In the genomic region with DNA sequence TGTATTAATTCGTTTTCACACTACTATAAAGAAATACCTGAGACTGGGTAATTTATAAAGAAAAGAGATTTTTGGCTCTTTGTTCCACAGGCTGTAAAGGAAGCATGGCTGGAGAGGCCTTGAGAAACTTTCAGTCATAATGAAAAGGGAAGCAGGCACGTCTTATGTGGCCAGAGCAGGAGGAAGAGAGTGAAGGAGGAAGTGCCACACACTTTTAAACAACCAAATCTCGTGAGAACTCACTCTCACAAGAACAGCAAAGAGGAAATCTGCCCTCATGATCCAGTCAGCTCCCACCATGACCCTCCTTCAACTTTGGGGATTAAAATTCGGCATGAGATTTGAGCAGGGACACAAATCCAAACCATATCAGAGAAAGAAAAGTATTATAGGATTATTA, we compare ENCODE assay signal across 2 cellular contexts.
TF ChIP-seq lines count a peak whose summit lies in the region.

No MANE protein-coding gene starts in this region.

TF ChIP-seq in GM12878, 131 proteins besides CTCF, POLR2A, EP300 and RAD21 (continued from another document):
- TF ChIP-seq ZZZ3 (IDR thresholded peaks at IDR 0.05; ENCODE audit: control insufficient read depth, insufficient read length, low read depth) = no peak
- no peak for TF ChIP-seq NR2C2 (IDR thresholded peaks at IDR 0.05; ENCODE audit: borderline replicate concordance, control insufficient read depth, insufficient read length, low read depth)
- TF ChIP-seq MXI1 (IDR thresholded peaks at IDR 0.05; ENCODE audit: low read depth, low read length) = no peak
- TF ChIP-seq, protein P1, sequence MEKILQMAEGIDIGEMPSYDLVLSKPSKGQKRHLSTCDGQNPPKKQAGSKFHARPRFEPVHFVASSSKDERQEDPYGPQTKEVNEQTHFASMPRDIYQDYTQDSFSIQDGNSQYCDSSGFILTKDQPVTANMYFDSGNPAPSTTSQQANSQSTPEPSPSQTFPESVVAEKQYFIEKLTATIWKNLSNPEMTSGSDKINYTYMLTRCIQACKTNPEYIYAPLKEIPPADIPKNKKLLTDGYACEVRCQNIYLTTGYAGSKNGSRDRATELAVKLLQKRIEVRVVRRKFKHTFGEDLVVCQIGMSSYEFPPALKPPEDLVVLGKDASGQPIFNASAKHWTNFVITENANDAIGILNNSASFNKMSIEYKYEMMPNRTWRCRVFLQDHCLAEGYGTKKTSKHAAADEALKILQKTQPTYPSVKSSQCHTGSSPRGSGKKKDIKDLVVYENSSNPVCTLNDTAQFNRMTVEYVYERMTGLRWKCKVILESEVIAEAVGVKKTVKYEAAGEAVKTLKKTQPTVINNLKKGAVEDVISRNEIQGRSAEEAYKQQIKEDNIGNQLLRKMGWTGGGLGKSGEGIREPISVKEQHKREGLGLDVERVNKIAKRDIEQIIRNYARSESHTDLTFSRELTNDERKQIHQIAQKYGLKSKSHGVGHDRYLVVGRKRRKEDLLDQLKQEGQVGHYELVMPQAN (conservative IDR thresholded peaks at IDR 0.05) = no peak
- TF ChIP-seq HDAC2 (IDR thresholded peaks at IDR 0.05) = no peak
- TF ChIP-seq CHD1 (IDR thresholded peaks at IDR 0.05; ENCODE audit: low read depth, low read length) = no peak
- no peak for TF ChIP-seq FOXK2 (IDR thresholded peaks at IDR 0.05)
- no peak for TF ChIP-seq MTA2 (IDR thresholded peaks at IDR 0.05; ENCODE audit: low read depth)
- no peak for TF ChIP-seq SREBF1 (IDR thresholded peaks at IDR 0.05; ENCODE audit: low read length)
- TF ChIP-seq, protein P2, sequence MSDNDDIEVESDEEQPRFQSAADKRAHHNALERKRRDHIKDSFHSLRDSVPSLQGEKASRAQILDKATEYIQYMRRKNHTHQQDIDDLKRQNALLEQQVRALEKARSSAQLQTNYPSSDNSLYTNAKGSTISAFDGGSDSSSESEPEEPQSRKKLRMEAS (IDR thresholded peaks at IDR 0.05; ENCODE audit: low read depth, low read length) = no peak
- TF ChIP-seq RUNX3 (IDR thresholded peaks at IDR 0.05; ENCODE audit: low read length) = no peak
- TF ChIP-seq SMAD5 (IDR thresholded peaks at IDR 0.05; ENCODE audit: low read depth) = no peak
- TF ChIP-seq LARP7 (IDR thresholded peaks at IDR 0.05) = no peak
- no peak for TF ChIP-seq RCOR1 (conservative IDR thresholded peaks at IDR 0.05; ENCODE audit: low read depth, low read length)
- TF ChIP-seq, protein P3, sequence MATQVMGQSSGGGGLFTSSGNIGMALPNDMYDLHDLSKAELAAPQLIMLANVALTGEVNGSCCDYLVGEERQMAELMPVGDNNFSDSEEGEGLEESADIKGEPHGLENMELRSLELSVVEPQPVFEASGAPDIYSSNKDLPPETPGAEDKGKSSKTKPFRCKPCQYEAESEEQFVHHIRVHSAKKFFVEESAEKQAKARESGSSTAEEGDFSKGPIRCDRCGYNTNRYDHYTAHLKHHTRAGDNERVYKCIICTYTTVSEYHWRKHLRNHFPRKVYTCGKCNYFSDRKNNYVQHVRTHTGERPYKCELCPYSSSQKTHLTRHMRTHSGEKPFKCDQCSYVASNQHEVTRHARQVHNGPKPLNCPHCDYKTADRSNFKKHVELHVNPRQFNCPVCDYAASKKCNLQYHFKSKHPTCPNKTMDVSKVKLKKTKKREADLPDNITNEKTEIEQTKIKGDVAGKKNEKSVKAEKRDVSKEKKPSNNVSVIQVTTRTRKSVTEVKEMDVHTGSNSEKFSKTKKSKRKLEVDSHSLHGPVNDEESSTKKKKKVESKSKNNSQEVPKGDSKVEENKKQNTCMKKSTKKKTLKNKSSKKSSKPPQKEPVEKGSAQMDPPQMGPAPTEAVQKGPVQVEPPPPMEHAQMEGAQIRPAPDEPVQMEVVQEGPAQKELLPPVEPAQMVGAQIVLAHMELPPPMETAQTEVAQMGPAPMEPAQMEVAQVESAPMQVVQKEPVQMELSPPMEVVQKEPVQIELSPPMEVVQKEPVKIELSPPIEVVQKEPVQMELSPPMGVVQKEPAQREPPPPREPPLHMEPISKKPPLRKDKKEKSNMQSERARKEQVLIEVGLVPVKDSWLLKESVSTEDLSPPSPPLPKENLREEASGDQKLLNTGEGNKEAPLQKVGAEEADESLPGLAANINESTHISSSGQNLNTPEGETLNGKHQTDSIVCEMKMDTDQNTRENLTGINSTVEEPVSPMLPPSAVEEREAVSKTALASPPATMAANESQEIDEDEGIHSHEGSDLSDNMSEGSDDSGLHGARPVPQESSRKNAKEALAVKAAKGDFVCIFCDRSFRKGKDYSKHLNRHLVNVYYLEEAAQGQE (IDR thresholded peaks at IDR 0.05; ENCODE audit: low read depth, low read length) = no peak
- TF ChIP-seq, protein P4, sequence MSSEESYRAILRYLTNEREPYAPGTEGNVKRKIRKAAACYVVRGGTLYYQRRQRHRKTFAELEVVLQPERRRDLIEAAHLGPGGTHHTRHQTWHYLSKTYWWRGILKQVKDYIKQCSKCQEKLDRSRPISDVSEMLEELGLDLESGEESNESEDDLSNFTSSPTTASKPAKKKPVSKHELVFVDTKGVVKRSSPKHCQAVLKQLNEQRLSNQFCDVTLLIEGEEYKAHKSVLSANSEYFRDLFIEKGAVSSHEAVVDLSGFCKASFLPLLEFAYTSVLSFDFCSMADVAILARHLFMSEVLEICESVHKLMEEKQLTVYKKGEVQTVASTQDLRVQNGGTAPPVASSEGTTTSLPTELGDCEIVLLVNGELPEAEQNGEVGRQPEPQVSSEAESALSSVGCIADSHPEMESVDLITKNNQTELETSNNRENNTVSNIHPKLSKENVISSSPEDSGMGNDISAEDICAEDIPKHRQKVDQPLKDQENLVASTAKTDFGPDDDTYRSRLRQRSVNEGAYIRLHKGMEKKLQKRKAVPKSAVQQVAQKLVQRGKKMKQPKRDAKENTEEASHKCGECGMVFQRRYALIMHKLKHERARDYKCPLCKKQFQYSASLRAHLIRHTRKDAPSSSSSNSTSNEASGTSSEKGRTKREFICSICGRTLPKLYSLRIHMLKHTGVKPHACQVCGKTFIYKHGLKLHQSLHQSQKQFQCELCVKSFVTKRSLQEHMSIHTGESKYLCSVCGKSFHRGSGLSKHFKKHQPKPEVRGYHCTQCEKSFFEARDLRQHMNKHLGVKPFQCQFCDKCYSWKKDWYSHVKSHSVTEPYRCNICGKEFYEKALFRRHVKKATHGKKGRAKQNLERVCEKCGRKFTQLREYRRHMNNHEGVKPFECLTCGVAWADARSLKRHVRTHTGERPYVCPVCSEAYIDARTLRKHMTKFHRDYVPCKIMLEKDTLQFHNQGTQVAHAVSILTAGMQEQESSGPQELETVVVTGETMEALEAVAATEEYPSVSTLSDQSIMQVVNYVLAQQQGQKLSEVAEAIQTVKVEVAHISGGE (CRISPR knock-in tag; IDR thresholded peaks at IDR 0.05) = no peak
- no peak for TF ChIP-seq SP1 (IDR thresholded peaks at IDR 0.05; ENCODE audit: low read depth, low read length)
- TF ChIP-seq STAT3 (IDR thresholded peaks at IDR 0.05; ENCODE audit: low read depth, low read length) = no peak

TF ChIP-seq in HepG2, 621 proteins besides CTCF, POLR2A, EP300 and RAD21:
- TF ChIP-seq, protein P5, sequence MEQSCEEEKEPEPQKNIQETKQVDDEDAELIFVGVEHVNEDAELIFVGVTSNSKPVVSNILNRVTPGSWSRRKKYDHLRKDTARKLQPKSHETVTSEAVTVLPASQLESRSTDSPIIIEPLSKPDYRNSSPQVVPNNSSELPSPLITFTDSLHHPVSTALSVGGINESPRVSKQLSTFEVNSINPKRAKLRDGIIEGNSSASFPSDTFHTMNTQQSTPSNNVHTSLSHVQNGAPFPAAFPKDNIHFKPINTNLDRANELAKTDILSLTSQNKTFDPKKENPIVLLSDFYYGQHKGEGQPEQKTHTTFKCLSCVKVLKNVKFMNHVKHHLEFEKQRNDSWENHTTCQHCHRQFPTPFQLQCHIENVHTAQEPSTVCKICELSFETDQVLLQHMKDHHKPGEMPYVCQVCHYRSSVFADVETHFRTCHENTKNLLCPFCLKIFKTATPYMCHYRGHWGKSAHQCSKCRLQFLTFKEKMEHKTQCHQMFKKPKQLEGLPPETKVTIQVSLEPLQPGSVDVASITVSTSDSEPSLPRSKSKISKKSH (CRISPR knock-in tag; IDR thresholded peaks at IDR 0.05; ENCODE audit: borderline replicate concordance) = no peak
- TF ChIP-seq SMAD9 (CRISPR knock-in tag; IDR thresholded peaks at IDR 0.05) (no peak), SIX1 (CRISPR knock-in tag; IDR thresholded peaks at IDR 0.05; ENCODE audit: borderline replicate concordance) (no peak)
